In genomic region chr17:61551255-61551742, GRCh38 we compare ENCODE assay signal across 1 cellular context.
A peak's percentile ranks its signal among the peaks of the same experiment; 100 is the strongest.
TF ChIP-seq lines count a peak whose summit lies in the region.

No MANE protein-coding gene starts in this region.

TF ChIP-seq in HepG2, 621 proteins besides CTCF, POLR2A, EP300 and RAD21 (continued from another document and continues in another):
- TF ChIP-seq PPARG (CRISPR knock-in tag; conservative IDR thresholded peaks at IDR 0.05) (0 out of 2 replicates have a peak, but pooled peaks have one; percentile 23), TFDP1 (CRISPR knock-in tag; IDR thresholded peaks at IDR 0.05; ENCODE audit: borderline replicate concordance) (no peak), SSRP1 (CRISPR knock-in tag; IDR thresholded peaks at IDR 0.05) (no peak), ZNF652 (CRISPR knock-in tag; IDR thresholded peaks at IDR 0.05; ENCODE audit: borderline replicate concordance, low read depth) (no peak), ZNF33B (CRISPR knock-in tag; IDR thresholded peaks at IDR 0.05) (no peak), AGO2 (optimal IDR thresholded peaks at IDR 0.05; ENCODE audit: low read depth, low read length) (no peak), HHEX (CRISPR knock-in tag; IDR thresholded peaks at IDR 0.05) (no peak), HMGA1 (CRISPR knock-in tag; conservative IDR thresholded peaks at IDR 0.05) (no peak), NR2F6 (IDR thresholded peaks at IDR 0.05) (no peak), NR2F6 (CRISPR knock-in tag; IDR thresholded peaks at IDR 0.05) (0 out of 2 replicates have a peak, but pooled peaks have one; percentile 9), MIXL1 (CRISPR knock-in tag; IDR thresholded peaks at IDR 0.05) (0 out of 2 replicates have a peak, but pooled peaks have one; percentile 17), ZNF160 (CRISPR knock-in tag; IDR thresholded peaks at IDR 0.05) (no peak), ZNF362 (CRISPR knock-in tag; IDR thresholded peaks at IDR 0.05; ENCODE audit: borderline replicate concordance) (peak; percentile 93), TBX3 (IDR thresholded peaks at IDR 0.05; ENCODE audit: borderline replicate concordance) (no peak), ZNF512 (CRISPR knock-in tag; IDR thresholded peaks at IDR 0.05) (peak; percentile 91), FOXK1 (CRISPR knock-in tag; IDR thresholded peaks at IDR 0.05; ENCODE audit: borderline replicate concordance, low read depth) (no peak), NONO (IDR thresholded peaks at IDR 0.05) (no peak), NONO (CRISPR knock-in tag; conservative IDR thresholded peaks at IDR 0.05) (no peak), THRA (CRISPR knock-in tag; IDR thresholded peaks at IDR 0.05; ENCODE audit: borderline replicate concordance) (no peak), ZNF225 (CRISPR knock-in tag; IDR thresholded peaks at IDR 0.05) (no peak), CEBPG (CRISPR knock-in tag; IDR thresholded peaks at IDR 0.05) (0 out of 2 replicates have a peak, but pooled peaks have one; percentile 11), SMC3 (IDR thresholded peaks at IDR 0.05; ENCODE audit: low read length) (peak; percentile 95), SAFB2 (CRISPR knock-in tag; IDR thresholded peaks at IDR 0.05; ENCODE audit: borderline replicate concordance, low read depth) (no peak), ZMYM4 (CRISPR knock-in tag; IDR thresholded peaks at IDR 0.05) (no peak), ZEB1 (IDR thresholded peaks at IDR 0.05; ENCODE audit: insufficient replicate concordance, low read depth) (no peak), RXRB (CRISPR knock-in tag; IDR thresholded peaks at IDR 0.05; ENCODE audit: borderline replicate concordance) (0 out of 2 replicates have a peak, but pooled peaks have one; percentile 9), POGK (CRISPR knock-in tag; conservative IDR thresholded peaks at IDR 0.05) (no peak), SOX6 (IDR thresholded peaks at IDR 0.05) (no peak), SOX6 (CRISPR knock-in tag; IDR thresholded peaks at IDR 0.05) (no peak), GABPA (IDR thresholded peaks at IDR 0.05; ENCODE audit: low read depth, low read length) (no peak), GABPA (CRISPR knock-in tag; IDR thresholded peaks at IDR 0.05; ENCODE audit: low read depth) (no peak), CSRNP1 (CRISPR knock-in tag; IDR thresholded peaks at IDR 0.05) (no peak), ATF7 (IDR thresholded peaks at IDR 0.05) (no peak), ATF7 (CRISPR knock-in tag; IDR thresholded peaks at IDR 0.05) (no peak), ZFX (CRISPR knock-in tag; IDR thresholded peaks at IDR 0.05; ENCODE audit: low read depth) (no peak), ZNF18 (CRISPR knock-in tag; IDR thresholded peaks at IDR 0.05; ENCODE audit: insufficient replicate concordance) (no peak), ZNF747 (CRISPR knock-in tag; IDR thresholded peaks at IDR 0.05; ENCODE audit: borderline replicate concordance) (no peak), HOXA3 (CRISPR knock-in tag; IDR thresholded peaks at IDR 0.05) (no peak), HMGXB4 (CRISPR knock-in tag; IDR thresholded peaks at IDR 0.05; ENCODE audit: borderline replicate concordance in 1 of 2, low read depth in 1 of 2) (no peak), GATAD2A (CRISPR knock-in tag; IDR thresholded peaks at IDR 0.05) (peak; percentile 26; the same call in 1 of the 2 replicates), HDAC1 (CRISPR knock-in tag; IDR thresholded peaks at IDR 0.05) (no peak), KLF15 (CRISPR knock-in tag; IDR thresholded peaks at IDR 0.05; ENCODE audit: borderline replicate concordance) (no peak), ZGPAT (CRISPR knock-in tag; IDR thresholded peaks at IDR 0.05) (no peak), DMTF1 (CRISPR knock-in tag; IDR thresholded peaks at IDR 0.05) (no peak), NFE2L1 (CRISPR knock-in tag; IDR thresholded peaks at IDR 0.05; ENCODE audit: borderline replicate concordance) (no peak), ATF2 (CRISPR knock-in tag; IDR thresholded peaks at IDR 0.05) (no peak), ZNF629 (CRISPR knock-in tag; conservative IDR thresholded peaks at IDR 0.05) (no peak), KLF13 (CRISPR knock-in tag; IDR thresholded peaks at IDR 0.05) (no peak), TBX2 (CRISPR knock-in tag; IDR thresholded peaks at IDR 0.05; ENCODE audit: borderline replicate concordance) (no peak), ZFAT (CRISPR knock-in tag; conservative IDR thresholded peaks at IDR 0.05) (no peak), PHB2 (IDR thresholded peaks at IDR 0.05; ENCODE audit: partially characterized antibody) (no peak), ZNF124 (CRISPR knock-in tag; IDR thresholded peaks at IDR 0.05) (no peak)
